In the genomic region with DNA sequence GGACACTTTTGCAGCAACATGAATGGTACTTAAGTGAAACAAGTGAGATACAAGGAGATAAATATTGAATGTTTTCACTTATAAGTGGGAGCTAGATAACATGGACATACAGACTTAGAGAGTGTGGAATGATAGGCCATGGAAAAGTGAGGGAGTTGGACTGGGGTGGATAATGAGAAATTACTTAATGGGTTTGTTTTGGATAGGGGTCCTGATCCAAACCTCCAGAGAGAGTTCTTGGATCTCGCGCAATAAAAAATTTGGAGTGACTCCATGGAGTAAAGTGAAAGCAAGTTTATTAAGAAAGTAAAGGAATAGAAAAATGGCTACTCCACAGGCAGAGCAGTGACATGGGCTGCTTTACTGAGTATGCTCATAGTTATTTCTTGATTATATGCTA, we compare ENCODE assay signal across 30 cellular contexts.
"Had no signal": no experiment of that assay in that cellular context is flagged by ENCODE, and none has a peak within 500 bp of the region (broad histone marks: within the 10 kb centered on the region; RNA-seq: fewer than 3 reads in every experiment).

No MANE protein-coding gene starts in this region.

- FAIRE-seq: pancreas, urothelium cell line had no signal

- H3K4me3 ChIP-seq: pancreas, prostate gland, right lobe of liver, skin epidermis, smooth muscle cell, spleen, thoracic aorta, thyroid gland, tibial nerve, upper lobe of left lung, vagina had no signal

- H3K36me3 Mint-ChIP-seq: natural killer cell; stimulated activated memory B cell treated with anti-CD40 and anti-IgM and Interleukin-4, amounts not matched to agents 10 μg/mL and 1 μg/mL and 100 μg/mL, for 72 hours had no signal

- H3K27me3 Mint-ChIP-seq: naive thymus-derived CD4-positive, alpha-beta T cell; stimulated activated memory B cell treated with anti-CD40 and anti-IgM and Interleukin-4, amounts not matched to agents 10 μg/mL and 1 μg/mL and 100 μg/mL, for 72 hours; stimulated activated naive CD8-positive, alpha-beta T cell treated with anti-CD3 and anti-CD28 coated beads, Interleukin-15, amount 100 ng/mL, for 72 hours had no signal

- H3K9me3 ChIP-seq: neutrophil, pancreas, prostate gland, right lobe of liver, spleen, thoracic aorta, thyroid gland, tibial nerve, upper lobe of left lung, vagina had no signal

- H3K27me3 ChIP-seq: neutrophil, pancreas, right lobe of liver, spleen, thyroid gland, tibial nerve, upper lobe of left lung, vagina had no signal

- ATAC-seq: naive thymus-derived CD4-positive, alpha-beta T cell; natural killer cell; pancreas; right lobe of liver; stimulated activated memory B cell treated with anti-CD40 and anti-IgM and Interleukin-4, amounts not matched to agents 10 μg/mL and 1 μg/mL and 100 μg/mL, for 72 hours; stimulated activated naive CD8-positive, alpha-beta T cell treated with anti-CD3 and anti-CD28 coated beads, Interleukin-15, amount 100 ng/mL, for 72 hours; stimulated activated naive CD8-positive, alpha-beta T cell treated with anti-CD3 and anti-CD28 coated beads, Interleukin-15, Interleukin-2, amounts not matched to agents 100 U/mL and 50 U/mL, for 24 hours had no signal

- H3K4me3 Mint-ChIP-seq: naive thymus-derived CD4-positive, alpha-beta T cell; natural killer cell; nephron progenitor cell; neural crest cell; stimulated activated memory B cell treated with anti-CD40 and anti-IgM and Interleukin-4, amounts not matched to agents 10 μg/mL and 1 μg/mL and 100 μg/mL, for 72 hours; stimulated activated naive CD8-positive, alpha-beta T cell treated with anti-CD3 and anti-CD28 coated beads, Interleukin-15, amount 100 ng/mL, for 72 hours had no signal

- H3K36me3 ChIP-seq: neutrophil, pancreas, prostate gland, right lobe of liver, spleen, thoracic aorta, thyroid gland, tibial nerve, upper lobe of left lung, vagina had no signal

- H3K4me1 Mint-ChIP-seq: natural killer cell; neural crest cell; stimulated activated memory B cell treated with anti-CD40 and anti-IgM and Interleukin-4, amounts not matched to agents 10 μg/mL and 1 μg/mL and 100 μg/mL, for 72 hours; stimulated activated naive CD8-positive, alpha-beta T cell treated with anti-CD3 and anti-CD28 coated beads, Interleukin-15, amount 100 ng/mL, for 72 hours had no signal

- H3K4me1 ChIP-seq: pancreas, prostate gland, right lobe of liver, spleen, upper lobe of left lung, vagina had no signal

- H3K27ac ChIP-seq: neutrophil, pancreas, prostate gland, right lobe of liver, skin epidermis, spleen, thoracic aorta, thyroid gland, tibial nerve, upper lobe of left lung, vagina had no signal

- H3K9me3 Mint-ChIP-seq: nephron progenitor cell, neural crest cell had no signal

- DNase-seq: naive thymus-derived CD4-positive, alpha-beta T cell; natural killer cell; nephron progenitor cell; nucleus accumbens; pancreas; retina; right cardiac atrium; right lobe of liver; spleen; stimulated activated CD4-positive, alpha-beta T cell treated with anti-CD3 and anti-CD28 coated beads, Interleukin-12 subunit alpha, Interleukin-12 subunit beta, amount 100 ng/mL, for 4 hours; stimulated activated CD4-positive, alpha-beta T cell treated with anti-CD3 and anti-CD28 coated beads, Interleukin-1b, Interleukin-23, amount 100 ng/mL, for 48 hours; stimulated activated CD4-positive, alpha-beta T cell treated with anti-CD3 and anti-CD28 coated beads, Interleukin-4, amount 100 ng/mL, for 1 hour; stimulated activated CD4-positive, alpha-beta T cell treated with anti-CD3 and anti-CD28 coated beads, Interleukin-4, amount 100 ng/mL, for 4 hours; stimulated activated CD8-positive, alpha-beta memory T cell treated with anti-CD3 and anti-CD28 coated beads, Interleukin-4, amount 100 ng/mL, for 48 hours; stimulated activated naive CD4-positive, alpha-beta T cell; stimulated activated naive CD8-positive, alpha-beta T cell treated with anti-CD3 and anti-CD28 coated beads, Interleukin-15, amount 100 ng/mL, for 72 hours; stimulated activated naive CD8-positive, alpha-beta T cell treated with anti-CD3 and anti-CD28 coated beads, Interleukin-15, Interleukin-2, amounts not matched to agents 100 U/mL and 50 U/mL, for 24 hours; thyroid gland; trophoblast cell; upper lobe of left lung had no signal

- H3K27ac Mint-ChIP-seq: naive thymus-derived CD4-positive, alpha-beta T cell; natural killer cell; nephron progenitor cell; stimulated activated memory B cell treated with anti-CD40 and anti-IgM and Interleukin-4, amounts not matched to agents 10 μg/mL and 1 μg/mL and 100 μg/mL, for 72 hours; stimulated activated naive CD8-positive, alpha-beta T cell treated with anti-CD3 and anti-CD28 coated beads, Interleukin-15, amount 100 ng/mL, for 72 hours had no signal
